17 cellular contexts compared by ENCODE assay signal in genomic region chr2:15181092-15181745, GRCh38.
"Had no signal": no experiment of that assay in that cellular context is flagged by ENCODE, and none has a peak within 500 bp of the region (broad histone marks: within the 10 kb centered on the region; RNA-seq: fewer than 3 reads in every experiment).

No MANE protein-coding gene starts in this region.

- H3K27ac Mint-ChIP-seq: nephron; stimulated activated effector memory CD8-positive, alpha-beta T cell treated with anti-CD3 and anti-CD28 coated beads, Interleukin-12 subunit alpha, Interleukin-12 subunit beta, amount 100 ng/mL, for 72 hours; stimulated activated naive CD8-positive, alpha-beta T cell treated with anti-CD3 and anti-CD28 coated beads, Interleukin-15, Interleukin-2, amounts not matched to agents 100 ng/mL and 50 ng/mL, for 24 hours had no signal

- H3K4me2 ChIP-seq: hepatocyte had no signal

- H2AFZ ChIP-seq: hepatocyte had no signal

- H3K9me3 Mint-ChIP-seq: nephron; stimulated activated effector memory CD8-positive, alpha-beta T cell treated with anti-CD3 and anti-CD28 coated beads, Interleukin-12 subunit alpha, Interleukin-12 subunit beta, amount 100 ng/mL, for 72 hours; stimulated activated naive CD8-positive, alpha-beta T cell treated with anti-CD3 and anti-CD28 coated beads, Interleukin-15, Interleukin-2, amounts not matched to agents 100 ng/mL and 50 ng/mL, for 24 hours had no signal

- H3K36me3 ChIP-seq: colonic mucosa had no signal

- H3K4me1 ChIP-seq: colonic mucosa, psoas muscle, right lobe of liver, tibial nerve had no signal

- H3K4me3 Mint-ChIP-seq: nephron; stimulated activated effector memory CD8-positive, alpha-beta T cell treated with anti-CD3 and anti-CD28 coated beads, Interleukin-12 subunit alpha, Interleukin-12 subunit beta, amount 100 ng/mL, for 72 hours; stimulated activated naive CD8-positive, alpha-beta T cell treated with anti-CD3 and anti-CD28 coated beads, Interleukin-15, Interleukin-2, amounts not matched to agents 100 ng/mL and 50 ng/mL, for 24 hours had no signal

- DNase-seq: colonic mucosa; dermis blood vessel endothelial cell; foreskin melanocyte; head of caudate nucleus; left colon; mammary epithelial cell; psoas muscle; retina; right lobe of liver; stimulated activated CD4-positive, alpha-beta T cell treated with anti-CD3 and anti-CD28 coated beads, Interleukin-4, amount 100 ng/mL, for 1 hour; stimulated activated CD8-positive, alpha-beta memory T cell treated with anti-CD3 and anti-CD28 coated beads, Interleukin-4, amount 100 ng/mL, for 48 hours had no signal

- H3K27me3 ChIP-seq: colonic mucosa, hepatocyte, neutrophil, right lobe of liver, tibial nerve had no signal

- H3K36me3 Mint-ChIP-seq: stimulated activated effector memory CD8-positive, alpha-beta T cell treated with anti-CD3 and anti-CD28 coated beads, Interleukin-12 subunit alpha, Interleukin-12 subunit beta, amount 100 ng/mL, for 72 hours had no signal

- H3K79me2 ChIP-seq: hepatocyte had no signal

- H3K9me3 ChIP-seq: colonic mucosa, neutrophil, psoas muscle, right lobe of liver, tibial nerve had no signal

- H3K4me3 ChIP-seq: colonic mucosa, hepatocyte, psoas muscle, right lobe of liver, tibial nerve had no signal

- H3K27ac ChIP-seq: colonic mucosa, hepatocyte, neutrophil, psoas muscle, right lobe of liver, tibial nerve had no signal

- ATAC-seq: left colon; psoas muscle; right lobe of liver; stimulated activated effector memory CD8-positive, alpha-beta T cell treated with anti-CD3 and anti-CD28 coated beads, Interleukin-12 subunit alpha, Interleukin-12 subunit beta, amount 100 ng/mL, for 72 hours had no signal
